8 cellular contexts compared by ENCODE assay signal in genomic region chr6:99612551-99613397, GRCh38. TPM values are rescaled to one million over a fixed set of nuclear protein-coding genes. Genes with fewer than 3 reads are reported as not detected.
DNase-seq lines count a peak whose midpoint lies in the region; ATAC-seq and TF ChIP-seq lines count a peak whose summit lies in the region.

No MANE protein-coding gene starts in this region.

- H3K27ac ChIP-seq in A673 (ENCODE audit: low read depth, low read length, poor library complexity, severe bottlenecking): no peak overlapping the region

- CTCF ChIA-PET in A673 (lab: Charles Lee): interaction anchor here (0.6 to 0.8 kb wide), 5 partner anchors 74 to 1558 kb away, joined by 5 to 12 read pairs (median 5); no protein-coding TSS in a partner anchor

- in situ Hi-C loops in GM13977 (cut with MboI; ENCODE audit: low pct_unique_long_range_greater_than_20kb, low sequenced_read_pairs, unreplicated experiment): loop anchor here (25.0 kb wide), 1 partner anchor 775 kb away; the partner anchor contains the start of gene POU3F2

- POLR2A ChIA-PET in A673 (lab: Charles Lee; ENCODE audit: low non-redundant PET): interaction anchor here (0.6 kb wide), 1 partner anchor 264 kb away, joined by 6 read pairs; no protein-coding TSS in a partner anchor

- intact Hi-C loops in A673 (cut with micrococcal nuclease; ENCODE audit: unreplicated experiment): no loop called here
- intact Hi-C loops in left colon (cut with DNase I, micrococcal nuclease): no loop called here

- peak; percentile 1 for ATAC-seq in GM19452 (IDR thresholded peaks at IDR 0.05; ENCODE audit: unreplicated experiment)
- peak; percentile 15 for ATAC-seq in left colon
- ATAC-seq in GM21717 (IDR thresholded peaks at IDR 0.05; ENCODE audit: unreplicated experiment): no peak

- H3K27me3 ChIP-seq in A673 (replicated peaks; ENCODE audit: insufficient read depth, low read depth, low read length, poor library complexity): peaks cover 63% of the 10 kb centered on the region

- peaks cover 10% of the 10 kb centered on the region for H3K4me1 ChIP-seq in A673 (ENCODE audit: insufficient read depth, low read length, poor library complexity, severe bottlenecking)

- H3K36me3 ChIP-seq in A673 (ENCODE audit: insufficient read depth, low read length, poor library complexity, severe bottlenecking): no peaks in the 10 kb centered on the region

- no peaks in the 10 kb centered on the region for H3K9me3 ChIP-seq in A673 (ENCODE audit: low read depth, low read length, poor library complexity, severe bottlenecking)

- TF ChIP-seq CTCF in A673 (conservative IDR thresholded peaks at IDR 0.05; ENCODE audit: low read depth, low read length) (no peak), GM13977 (IDR thresholded peaks at IDR 0.05; ENCODE audit: extremely low read depth, insufficient read depth, missing control alignments) (no peak)

- DNase-seq in A673 (ENCODE audit: low spot score) (no peak), NCI-H69 (lab: John Stamatoyannopoulos, UW) (peak; percentile 84), left colon (no peak), GM13977 (ENCODE audit: low spot score) (no peak), NCI-H1105 (lab: John Stamatoyannopoulos, UW) (no peak)
- no peak for DNase-seq in stimulated activated CD4-positive, alpha-beta T cell treated with anti-CD3 and anti-CD28 coated beads, Interleukin-4, amount 100 ng/mL, for 4 hours

- H3K4me3 ChIP-seq in A673 (ENCODE audit: low read depth, low read length, poor library complexity, severe bottlenecking): peak overlapping the region; percentile 50

- no TSS peak for BruUV-seq in A673 (replicated peaks; lab: Mats Ljungman, UMichigan)

RNA-seq across cellular contexts. Expression of gene PRDM13, which starts 6.1 kb away (rescaled TPM):
- total RNA-seq in A673 (2021) (0.58 and 1.2 TPM in 2 replicates), left colon (not detected)

RNA-seq across cellular contexts. Expression of gene CCNC, which starts 44.3 kb away (rescaled TPM):
- total RNA-seq in A673 (2021) (90.2 and 99.1 TPM in 2 replicates), left colon (10 to 100 TPM; 40.9 to 50.0 TPM)
